2 cellular contexts compared by ENCODE assay signal in the genomic region with DNA sequence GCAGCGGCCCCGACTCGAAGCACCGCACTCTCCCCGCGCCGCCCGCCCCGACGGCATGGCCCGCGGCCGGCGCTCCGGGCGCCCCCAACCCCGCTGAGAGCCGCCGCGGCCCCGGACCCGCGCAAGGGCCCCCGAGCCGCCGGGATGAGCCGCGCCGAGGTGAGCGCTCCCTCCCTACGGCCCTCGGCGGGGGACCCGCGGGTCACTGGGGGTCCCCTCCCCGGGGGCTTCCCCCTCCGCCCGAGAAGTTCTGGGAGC.
TF ChIP-seq lines count a peak whose summit lies in the region.

No MANE protein-coding gene starts in this region.

TF ChIP-seq in SK-N-SH, 30 proteins besides CTCF, POLR2A, EP300 and RAD21 (continued from another document):
- TF ChIP-seq, protein P1, sequence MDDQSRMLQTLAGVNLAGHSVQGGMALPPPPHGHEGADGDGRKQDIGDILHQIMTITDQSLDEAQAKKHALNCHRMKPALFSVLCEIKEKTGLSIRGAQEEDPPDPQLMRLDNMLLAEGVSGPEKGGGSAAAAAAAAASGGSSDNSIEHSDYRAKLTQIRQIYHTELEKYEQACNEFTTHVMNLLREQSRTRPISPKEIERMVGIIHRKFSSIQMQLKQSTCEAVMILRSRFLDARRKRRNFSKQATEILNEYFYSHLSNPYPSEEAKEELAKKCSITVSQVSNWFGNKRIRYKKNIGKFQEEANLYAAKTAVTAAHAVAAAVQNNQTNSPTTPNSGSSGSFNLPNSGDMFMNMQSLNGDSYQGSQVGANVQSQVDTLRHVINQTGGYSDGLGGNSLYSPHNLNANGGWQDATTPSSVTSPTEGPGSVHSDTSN (IDR thresholded peaks at IDR 0.05): no peak
- TF ChIP-seq EZH2phosphoT487 (IDR thresholded peaks at IDR 0.05; ENCODE audit: borderline replicate concordance, low read depth): no peak
- no peak for TF ChIP-seq SIN3A (IDR thresholded peaks at IDR 0.05; ENCODE audit: borderline replicate concordance, low read depth, low read length)
- TF ChIP-seq, protein P2, sequence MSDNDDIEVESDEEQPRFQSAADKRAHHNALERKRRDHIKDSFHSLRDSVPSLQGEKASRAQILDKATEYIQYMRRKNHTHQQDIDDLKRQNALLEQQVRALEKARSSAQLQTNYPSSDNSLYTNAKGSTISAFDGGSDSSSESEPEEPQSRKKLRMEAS (IDR thresholded peaks at IDR 0.05; ENCODE audit: low read depth): no peak
- TF ChIP-seq ELF1 (IDR thresholded peaks at IDR 0.05): no peak

TF ChIP-seq in SK-N-SH treated with all-trans-retinoic acid at 6 μM for 48 hours, 23 proteins besides CTCF, POLR2A, EP300 and RAD21 (continued from another document):
- TF ChIP-seq, protein P3, sequence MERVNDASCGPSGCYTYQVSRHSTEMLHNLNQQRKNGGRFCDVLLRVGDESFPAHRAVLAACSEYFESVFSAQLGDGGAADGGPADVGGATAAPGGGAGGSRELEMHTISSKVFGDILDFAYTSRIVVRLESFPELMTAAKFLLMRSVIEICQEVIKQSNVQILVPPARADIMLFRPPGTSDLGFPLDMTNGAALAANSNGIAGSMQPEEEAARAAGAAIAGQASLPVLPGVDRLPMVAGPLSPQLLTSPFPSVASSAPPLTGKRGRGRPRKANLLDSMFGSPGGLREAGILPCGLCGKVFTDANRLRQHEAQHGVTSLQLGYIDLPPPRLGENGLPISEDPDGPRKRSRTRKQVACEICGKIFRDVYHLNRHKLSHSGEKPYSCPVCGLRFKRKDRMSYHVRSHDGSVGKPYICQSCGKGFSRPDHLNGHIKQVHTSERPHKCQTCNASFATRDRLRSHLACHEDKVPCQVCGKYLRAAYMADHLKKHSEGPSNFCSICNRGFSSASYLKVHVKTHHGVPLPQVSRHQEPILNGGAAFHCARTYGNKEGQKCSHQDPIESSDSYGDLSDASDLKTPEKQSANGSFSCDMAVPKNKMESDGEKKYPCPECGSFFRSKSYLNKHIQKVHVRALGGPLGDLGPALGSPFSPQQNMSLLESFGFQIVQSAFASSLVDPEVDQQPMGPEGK (CRISPR knock-in tag; IDR thresholded peaks at IDR 0.05; ENCODE audit: borderline replicate concordance): no peak
- no peak for TF ChIP-seq ARNTL (CRISPR knock-in tag; IDR thresholded peaks at IDR 0.05; ENCODE audit: borderline replicate concordance, low read depth)
- no peak for TF ChIP-seq GLIS3 (CRISPR knock-in tag; IDR thresholded peaks at IDR 0.05)
- TF ChIP-seq ESRRG (CRISPR knock-in tag; IDR thresholded peaks at IDR 0.05): no peak
- no peak for TF ChIP-seq ZC3H10 (CRISPR knock-in tag; IDR thresholded peaks at IDR 0.05)
- TF ChIP-seq, protein P4, sequence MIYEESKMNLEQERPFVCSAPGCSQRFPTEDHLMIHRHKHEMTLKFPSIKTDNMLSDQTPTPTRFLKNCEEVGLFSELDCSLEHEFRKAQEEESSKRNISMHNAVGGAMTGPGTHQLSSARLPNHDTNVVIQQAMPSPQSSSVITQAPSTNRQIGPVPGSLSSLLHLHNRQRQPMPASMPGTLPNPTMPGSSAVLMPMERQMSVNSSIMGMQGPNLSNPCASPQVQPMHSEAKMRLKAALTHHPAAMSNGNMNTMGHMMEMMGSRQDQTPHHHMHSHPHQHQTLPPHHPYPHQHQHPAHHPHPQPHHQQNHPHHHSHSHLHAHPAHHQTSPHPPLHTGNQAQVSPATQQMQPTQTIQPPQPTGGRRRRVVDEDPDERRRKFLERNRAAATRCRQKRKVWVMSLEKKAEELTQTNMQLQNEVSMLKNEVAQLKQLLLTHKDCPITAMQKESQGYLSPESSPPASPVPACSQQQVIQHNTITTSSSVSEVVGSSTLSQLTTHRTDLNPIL (CRISPR knock-in tag; IDR thresholded peaks at IDR 0.05; ENCODE audit: low read depth): no peak
- TF ChIP-seq, protein P5, sequence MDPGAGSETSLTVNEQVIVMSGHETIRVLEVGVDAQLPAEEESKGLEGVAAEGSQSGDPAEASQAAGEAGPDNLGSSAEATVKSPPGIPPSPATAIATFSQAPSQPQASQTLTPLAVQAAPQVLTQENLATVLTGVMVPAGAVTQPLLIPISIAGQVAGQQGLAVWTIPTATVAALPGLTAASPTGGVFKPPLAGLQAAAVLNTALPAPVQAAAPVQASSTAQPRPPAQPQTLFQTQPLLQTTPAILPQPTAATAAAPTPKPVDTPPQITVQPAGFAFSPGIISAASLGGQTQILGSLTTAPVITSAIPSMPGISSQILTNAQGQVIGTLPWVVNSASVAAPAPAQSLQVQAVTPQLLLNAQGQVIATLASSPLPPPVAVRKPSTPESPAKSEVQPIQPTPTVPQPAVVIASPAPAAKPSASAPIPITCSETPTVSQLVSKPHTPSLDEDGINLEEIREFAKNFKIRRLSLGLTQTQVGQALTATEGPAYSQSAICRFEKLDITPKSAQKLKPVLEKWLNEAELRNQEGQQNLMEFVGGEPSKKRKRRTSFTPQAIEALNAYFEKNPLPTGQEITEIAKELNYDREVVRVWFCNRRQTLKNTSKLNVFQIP (CRISPR knock-in tag; IDR thresholded peaks at IDR 0.05; ENCODE audit: borderline replicate concordance, low read depth): no peak
- no peak for TF ChIP-seq ZNF8 (CRISPR knock-in tag; IDR thresholded peaks at IDR 0.05)
